ENCODE assay signal across 8 cellular contexts in the genomic region with DNA sequence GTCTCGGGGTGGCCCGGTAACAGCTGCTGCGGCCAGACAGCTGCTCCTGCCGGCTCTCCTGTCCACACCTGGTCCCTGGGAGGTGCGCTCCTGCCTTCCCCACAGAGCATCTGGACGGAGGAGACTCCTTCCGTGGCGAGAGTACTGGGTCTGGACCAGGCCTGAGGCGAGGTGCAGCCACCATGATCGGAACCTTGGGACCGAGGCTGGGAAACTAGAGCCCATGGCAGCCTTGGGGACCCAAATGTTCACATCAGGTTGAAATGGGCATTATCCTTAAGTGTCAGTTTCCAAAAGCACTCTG. TPM values are rescaled to one million over a fixed set of nuclear protein-coding genes. Genes with fewer than 3 reads are reported as not detected.
DNase-seq lines count a peak whose midpoint lies in the region; ATAC-seq and TF ChIP-seq lines count a peak whose summit lies in the region.

No MANE protein-coding gene starts in this region.

- no peaks in the 10 kb centered on the region for H3K27me3 Mint-ChIP-seq in activated T-helper 17 cell treated with anti-CD3 and anti-CD28 coated beads, Interleukin-2, amount 50 U/mL, for 72 hours

- peak overlapping the region; percentile 93 for H3K4me3 ChIP-seq in GM12864 (ENCODE audit: low read depth, low read length)
- peak overlapping the region; percentile 88 for H3K4me3 ChIP-seq in iPS DF 6.9 (ENCODE audit: low read length)

- H3K4me1 ChIP-seq in iPS DF 6.9 (ENCODE audit: control insufficient read depth, insufficient read depth, low read length): no peaks in the 10 kb centered on the region

- TF ChIP-seq CTCF in GM12864 (IDR thresholded peaks at IDR 0.05; ENCODE audit: low read depth, low read length, missing control alignments): no peak

- peaks cover 19% of the 10 kb centered on the region for H3K4me1 Mint-ChIP-seq in activated T-helper 17 cell treated with anti-CD3 and anti-CD28 coated beads, Interleukin-2, amount 50 U/mL, for 72 hours
- peaks cover 30% of the 10 kb centered on the region for H3K4me1 Mint-ChIP-seq in stimulated activated effector memory CD8-positive, alpha-beta T cell treated with anti-CD3 and anti-CD28 coated beads, Interleukin-12 subunit alpha, Interleukin-12 subunit beta, amount 100 ng/mL, for 72 hours

- DNase-seq in GM12864 (ENCODE audit: low read depth) (no peak), iPS DF 6.9 (ENCODE audit: low read depth, low spot score) (no peak), activated gamma-delta T cell (lab: John Stamatoyannopoulos, UW) (no peak), NCI-H1105 (lab: John Stamatoyannopoulos, UW) (no peak)
- no peak for DNase-seq in stimulated activated effector memory CD8-positive, alpha-beta T cell treated with anti-CD3 and anti-CD28 coated beads, Interleukin-12 subunit alpha, Interleukin-12 subunit beta, amount 100 ng/mL, for 72 hours (ENCODE audit: low spot score in 2 of 2)
- no peak for DNase-seq in stimulated activated naive CD4-positive, alpha-beta T cell treated with Interleukin-2 at 50 U/mL for 16 hours (lab: John Stamatoyannopoulos, UW)

- WGBS in iPS DF 6.9 (ENCODE audit: insufficient coverage, insufficient read length): no CpG with 5 or more reads among the region's 11 CpGs

- H3K9me3 ChIP-seq in iPS DF 6.9 (ENCODE audit: control insufficient read depth, insufficient read depth, low read length): no peaks in the 10 kb centered on the region

- H3K27me3 ChIP-seq in iPS DF 6.9 (ENCODE audit: control insufficient read depth, insufficient read depth, low read length): no peaks in the 10 kb centered on the region

- H3K9me3 Mint-ChIP-seq in activated T-helper 17 cell treated with anti-CD3 and anti-CD28 coated beads, Interleukin-2, amount 50 U/mL, for 72 hours: no peaks in the 10 kb centered on the region
- no peaks in the 10 kb centered on the region for H3K9me3 Mint-ChIP-seq in stimulated activated effector memory CD8-positive, alpha-beta T cell treated with anti-CD3 and anti-CD28 coated beads, Interleukin-12 subunit alpha, Interleukin-12 subunit beta, amount 100 ng/mL, for 72 hours

- H3K36me3 Mint-ChIP-seq in activated T-helper 17 cell treated with anti-CD3 and anti-CD28 coated beads, Interleukin-2, amount 50 U/mL, for 72 hours (ENCODE audit: low read depth): peaks cover 43% of the 10 kb centered on the region
- peaks cover 42% of the 10 kb centered on the region for H3K36me3 Mint-ChIP-seq in stimulated activated effector memory CD8-positive, alpha-beta T cell treated with anti-CD3 and anti-CD28 coated beads, Interleukin-12 subunit alpha, Interleukin-12 subunit beta, amount 100 ng/mL, for 72 hours

- H3K27ac Mint-ChIP-seq in activated T-helper 17 cell treated with anti-CD3 and anti-CD28 coated beads, Interleukin-2, amount 50 U/mL, for 72 hours: peak overlapping the region; percentile 95
- peak overlapping the region; percentile 90 for H3K27ac Mint-ChIP-seq in stimulated activated effector memory CD8-positive, alpha-beta T cell treated with anti-CD3 and anti-CD28 coated beads, Interleukin-12 subunit alpha, Interleukin-12 subunit beta, amount 100 ng/mL, for 72 hours

- peak overlapping the region; percentile 98 for H3K4me3 Mint-ChIP-seq in activated T-helper 17 cell treated with anti-CD3 and anti-CD28 coated beads, Interleukin-2, amount 50 U/mL, for 72 hours
- H3K4me3 Mint-ChIP-seq in stimulated activated effector memory CD8-positive, alpha-beta T cell treated with anti-CD3 and anti-CD28 coated beads, Interleukin-12 subunit alpha, Interleukin-12 subunit beta, amount 100 ng/mL, for 72 hours: peak overlapping the region; percentile 92

- H3K27ac ChIP-seq in iPS DF 6.9 (ENCODE audit: low read length): no peak overlapping the region

- no peaks in the 10 kb centered on the region for H3K36me3 ChIP-seq in iPS DF 6.9 (ENCODE audit: control insufficient read depth, insufficient read depth, low read length)

- ATAC-seq in HG03025 (IDR thresholded peaks at IDR 0.05; ENCODE audit: low FRiP score, unreplicated experiment): peak; percentile 31
- ATAC-seq in activated T-helper 17 cell treated with anti-CD3 and anti-CD28 coated beads, Interleukin-2, amount 50 U/mL, for 72 hours (replicated peaks): no peak
- no peak for ATAC-seq in stimulated activated effector memory CD8-positive, alpha-beta T cell treated with anti-CD3 and anti-CD28 coated beads, Interleukin-12 subunit alpha, Interleukin-12 subunit beta, amount 100 ng/mL, for 72 hours

RNA-seq across cellular contexts. Expression of a gene that starts 0.6 kb away (rescaled TPM):
- 10 to 100 TPM; 59.7 to 71.9 TPM for total RNA-seq in activated T-helper 17 cell treated with anti-CD3 and anti-CD28 coated beads, Interleukin-2, amount 50 U/mL, for 72 hours
